In the genomic region with DNA sequence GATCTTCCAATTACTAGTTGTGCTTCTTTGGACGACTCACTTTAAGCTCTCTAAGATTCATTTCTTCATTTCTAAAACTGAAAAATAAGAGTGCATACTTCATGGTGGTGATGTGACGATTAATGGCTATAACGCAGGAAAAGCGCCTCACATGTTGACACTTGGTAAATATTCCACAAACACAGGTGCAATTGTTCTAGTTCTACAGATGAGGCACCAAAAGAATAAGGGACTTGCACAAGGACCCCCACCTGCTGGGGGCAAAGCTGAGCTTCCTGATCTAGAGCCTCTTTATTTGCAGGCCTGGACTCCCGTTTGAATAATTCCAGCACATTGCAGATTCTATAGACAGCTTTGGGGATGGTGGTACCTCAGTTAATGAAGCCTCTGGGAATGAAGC, we compare ENCODE assay signal across 16 cellular contexts.
DNase-seq lines count a peak whose midpoint lies in the region; TF ChIP-seq lines count a peak whose summit lies in the region.
"Had no signal": no experiment of that assay in that cellular context is flagged by ENCODE, and none has a peak within 500 bp of the region (broad histone marks: within the 10 kb centered on the region; RNA-seq: fewer than 3 reads in every experiment).

No MANE protein-coding gene starts in this region.

- DNase-seq in NCI-H2029 treated with DMSO at 0.1 percent for 48 hours (lab: John Stamatoyannopoulos, UW), result peak; percentile 60
- no peak for DNase-seq in NCI-H2029 (lab: John Stamatoyannopoulos, UW)
- peak; percentile 50 for DNase-seq in COR-L47 (lab: John Stamatoyannopoulos, UW)
- peak; percentile 56 for DNase-seq in NCI-H1092 treated with DMSO at 0.1 percent for 48 hours (lab: John Stamatoyannopoulos, UW)
- peak; percentile 97 for DNase-seq in SHP77 treated with DMSO at 0.1 percent for 48 hours (lab: John Stamatoyannopoulos, UW)
- DNase-seq in foreskin fibroblast, result no peak
- no peak for DNase-seq in OCI-M2 (lab: John Stamatoyannopoulos, UW; ENCODE audit: unreplicated experiment)
- DNase-seq: CD4-positive, CD25-positive, alpha-beta regulatory T cell; DND-41; NCI-H1048; NCI-H1694 treated with DMSO at 0.1 percent for 48 hours; NCI-H524; SJCRH30; T-helper 17 cell; T1000 had no signal

- no peak overlapping the region for H3K4me3 ChIP-seq in foreskin fibroblast (ENCODE audit: low read depth in 1 of 2, low read length in 2 of 2)
- H3K4me3 ChIP-seq: BLaER1, SJCRH30 had no signal

- no peak for TF ChIP-seq CTCF in foreskin fibroblast (IDR thresholded peaks at IDR 0.05; ENCODE audit: low read depth, low read length)

Comparison
In these comparisons a context has a peak if more than half of its experiments do, and no peak if none do; other contexts are left out.
1. DNase-seq: peak in NCI-H2029 treated with DMSO at 0.1 percent for 48 hours (single experiment), COR-L47 (single experiment), NCI-H1092 treated with DMSO at 0.1 percent for 48 hours (single experiment) and SHP77 treated with DMSO at 0.1 percent for 48 hours (single experiment); none in NCI-H2029 (single experiment), foreskin fibroblast (0 of 2) and OCI-M2 (single experiment).